Comparison of ENCODE assay signal across 8 cellular contexts in the genomic region with DNA sequence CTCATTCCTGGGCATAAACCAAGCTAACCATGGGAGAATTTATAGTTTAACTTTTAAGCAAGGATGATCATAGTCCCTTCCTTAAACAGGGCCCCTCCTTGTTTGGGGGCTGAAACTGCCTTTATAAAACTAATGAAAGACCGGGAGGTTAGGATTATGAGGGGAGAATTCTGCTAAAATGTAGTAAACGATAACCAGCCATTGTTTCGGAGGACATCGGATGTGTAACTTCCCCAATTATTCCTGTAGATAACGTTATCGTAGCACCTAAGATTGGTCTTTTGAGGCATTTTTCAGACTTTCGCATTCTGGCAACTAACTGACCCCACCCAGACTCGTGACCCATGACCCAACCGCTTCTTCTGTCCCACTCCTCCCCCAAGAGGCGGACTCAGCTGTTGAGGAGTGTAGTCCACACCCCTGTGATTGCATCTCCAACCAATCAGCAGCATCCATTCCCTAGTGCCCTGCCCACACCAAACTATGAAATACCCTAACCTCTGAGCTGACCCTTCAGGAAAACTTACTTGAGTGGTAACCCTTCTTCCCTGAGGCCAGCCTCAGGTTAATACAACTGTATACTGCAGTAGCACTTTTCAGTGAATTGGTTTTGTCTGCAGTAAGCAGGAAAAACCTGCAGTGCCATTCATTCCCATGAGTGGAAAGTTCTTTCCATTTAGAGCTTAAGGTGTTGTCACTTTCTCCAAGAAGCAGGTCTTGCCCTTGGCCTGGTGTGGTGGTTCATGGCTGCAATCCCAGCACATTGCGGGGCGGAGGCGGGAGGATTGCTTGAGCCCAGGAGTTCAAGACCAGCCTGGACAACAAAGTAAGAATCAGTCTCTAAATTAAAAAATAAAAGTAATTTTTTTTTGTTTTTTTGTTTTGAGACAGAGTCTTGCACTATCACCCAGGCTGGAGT. TPM values are rescaled to one million over a fixed set of nuclear protein-coding genes. Genes with fewer than 3 reads are reported as not detected.
DNase-seq lines count a peak whose midpoint lies in the region; ATAC-seq and TF ChIP-seq lines count a peak whose summit lies in the region.

No MANE protein-coding gene starts in this region.

- peak overlapping the region; percentile 95 for H3K4me3 ChIP-seq in CD4-positive, CD25-positive, alpha-beta regulatory T cell (ENCODE audit: low read depth, low read length)
- peak overlapping the region; percentile 74 to 79 for H3K4me3 ChIP-seq in vagina

- H3K27ac Mint-ChIP-seq in CD4-positive, CD25-positive, alpha-beta regulatory T cell: no peak overlapping the region
- H3K27ac Mint-ChIP-seq in glutamatergic neuron (ENCODE audit: unreplicated experiment): no peak overlapping the region

- H3K36me3 Mint-ChIP-seq in CD4-positive, CD25-positive, alpha-beta regulatory T cell: peaks cover 18% of the 10 kb centered on the region
- H3K36me3 Mint-ChIP-seq in glutamatergic neuron (ENCODE audit: unreplicated experiment): no peaks in the 10 kb centered on the region

- H3K36me3 ChIP-seq in CD4-positive, CD25-positive, alpha-beta regulatory T cell (ENCODE audit: control insufficient read depth, insufficient read depth, low read length): peaks cover 22% of the 10 kb centered on the region
- H3K36me3 ChIP-seq in vagina: peaks cover 0 to 13% of the 10 kb centered on the region in 2 donors

- peak overlapping the region; percentile 94 for H3K27ac ChIP-seq in CD4-positive, CD25-positive, alpha-beta regulatory T cell (ENCODE audit: insufficient read depth, low read length, poor library complexity, severe bottlenecking)
- H3K27ac ChIP-seq in vagina: peak overlapping the region; percentile 93

- intact Hi-C loops in vagina (cut with DNase I): no loop called here

- no peaks in the 10 kb centered on the region for H3K9me3 ChIP-seq in CD4-positive, CD25-positive, alpha-beta regulatory T cell (ENCODE audit: control insufficient read depth in 2 of 2, low read length in 2 of 2)
- no peaks in the 10 kb centered on the region for H3K9me3 ChIP-seq in vagina

- no peak overlapping the region for H3K4me3 Mint-ChIP-seq in CD4-positive, CD25-positive, alpha-beta regulatory T cell
- H3K4me3 Mint-ChIP-seq in glutamatergic neuron (ENCODE audit: unreplicated experiment): no peak overlapping the region

- TF ChIP-seq CTCF in glutamatergic neuron (IDR thresholded peaks at IDR 0.05; ENCODE audit: partially characterized antibody, unreplicated experiment): no peak
- no peak for TF ChIP-seq CTCF in vagina (IDR thresholded peaks at IDR 0.05)

- peaks cover 30% of the 10 kb centered on the region for H3K4me1 ChIP-seq in CD4-positive, CD25-positive, alpha-beta regulatory T cell (ENCODE audit: control insufficient read depth, insufficient read depth, low read length, poor library complexity, severe bottlenecking)
- H3K4me1 ChIP-seq in vagina: peaks cover 31% of the 10 kb centered on the region

- no peaks in the 10 kb centered on the region for H3K27me3 ChIP-seq in CD4-positive, CD25-positive, alpha-beta regulatory T cell (ENCODE audit: control insufficient read depth, insufficient read depth, low read length)
- H3K27me3 ChIP-seq in vagina: no peaks in the 10 kb centered on the region

- peaks cover 0 to under 1% (median 0%) of the 10 kb centered on the region in 7 donors for H3K9me3 Mint-ChIP-seq in CD4-positive, CD25-positive, alpha-beta regulatory T cell
- peaks cover 3% of the 10 kb centered on the region for H3K9me3 Mint-ChIP-seq in glutamatergic neuron (ENCODE audit: unreplicated experiment)

- peak; percentile 46 for TF ChIP-seq POLR2A in GM19193 (IDR thresholded peaks at IDR 0.05; ENCODE audit: extremely low read depth, insufficient read depth, insufficient read length)
- TF ChIP-seq POLR2A in vagina (IDR thresholded peaks at IDR 0.05): no peak

- DNase-seq in CD4-positive, CD25-positive, alpha-beta regulatory T cell: peak; percentile 43 to 91 (median 53)
- peak; percentile 91 for DNase-seq in RKO (ENCODE audit: low spot score)
- DNase-seq in activated naive CD4-positive, alpha-beta T cell treated with Interleukin-2 at 50 U/mL for 16 hours: peak; percentile 55
- DNase-seq in glutamatergic neuron: peak; percentile 80
- DNase-seq in occipital lobe (lab: John Stamatoyannopoulos, UW): peak; percentile 71
- DNase-seq in vagina (ENCODE audit: extremely low spot score in 2 of 2): peak in 1 of 2 donors; percentile 93

- no peaks in the 10 kb centered on the region for H3K27me3 Mint-ChIP-seq in CD4-positive, CD25-positive, alpha-beta regulatory T cell
- peaks cover 4% of the 10 kb centered on the region for H3K27me3 Mint-ChIP-seq in glutamatergic neuron (ENCODE audit: unreplicated experiment)

- peaks cover 15 to 47% (median 27%) of the 10 kb centered on the region in 4 donors for H3K4me1 Mint-ChIP-seq in CD4-positive, CD25-positive, alpha-beta regulatory T cell
- peaks cover 9% of the 10 kb centered on the region for H3K4me1 Mint-ChIP-seq in glutamatergic neuron (ENCODE audit: low read depth, unreplicated experiment)

- ATAC-seq in CD4-positive, CD25-positive, alpha-beta regulatory T cell (ENCODE audit: low read depth in 2 of 2): peak; percentile 43 to 47
- ATAC-seq in HG03571 (IDR thresholded peaks at IDR 0.05; ENCODE audit: unreplicated experiment): peak; percentile 50

RNA-seq across cellular contexts. Expression of a gene that starts 0.8 kb away (rescaled TPM):
- 65.6 TPM for total RNA-seq in CD4-positive, CD25-positive, alpha-beta regulatory T cell
- 10 to 100 TPM; 76.3 to 97.1 (median 85.8) TPM for polyA plus RNA-seq in CD4-positive, CD25-positive, alpha-beta regulatory T cell
- total RNA-seq in glutamatergic neuron (ENCODE audit: unreplicated experiment) (32.6 TPM), occipital lobe (33.4 TPM), vagina (28.7 TPM)

RNA-seq across cellular contexts. Expression of a gene that starts 14.1 kb away (rescaled TPM):
- total RNA-seq in CD4-positive, CD25-positive, alpha-beta regulatory T cell: 571 TPM
- 10 to 100 TPM; 50.9 to 72.3 (median 60.2) TPM for polyA plus RNA-seq in CD4-positive, CD25-positive, alpha-beta regulatory T cell
- 83.4 TPM for total RNA-seq in glutamatergic neuron (ENCODE audit: unreplicated experiment)
- 62.2 TPM for total RNA-seq in occipital lobe
- total RNA-seq in vagina: 163 TPM

RNA-seq across cellular contexts. Expression of a gene that starts 39.2 kb away (rescaled TPM):
- 0.20 TPM for total RNA-seq in CD4-positive, CD25-positive, alpha-beta regulatory T cell
- under 1 TPM; 0.10 to 0.48 (median 0.36) TPM for polyA plus RNA-seq in CD4-positive, CD25-positive, alpha-beta regulatory T cell
- not detected for total RNA-seq in glutamatergic neuron (ENCODE audit: unreplicated experiment)
- 0.16 TPM for total RNA-seq in occipital lobe
- total RNA-seq in vagina: not detected
